In the genomic region with DNA sequence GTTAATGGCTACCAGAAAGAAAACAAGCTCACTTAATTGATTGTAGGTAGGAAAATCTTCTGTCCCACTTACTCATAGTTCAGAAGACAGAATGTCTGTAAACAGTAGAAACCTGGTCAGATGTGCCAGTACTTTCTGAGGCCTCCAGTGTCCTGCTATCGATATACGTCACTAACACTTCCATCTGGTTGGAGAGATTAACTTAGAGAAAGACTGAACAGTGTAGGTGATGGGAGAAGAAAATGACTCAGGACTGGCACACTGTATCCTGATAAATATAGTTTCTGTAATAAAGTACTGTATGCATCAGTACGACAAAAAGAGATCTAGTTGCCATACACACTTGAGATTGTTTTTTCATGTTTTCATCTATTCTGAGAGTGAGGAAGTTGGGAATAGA, we compare ENCODE assay signal across 8 cellular contexts.
"Had no signal": no experiment of that assay in that cellular context is flagged by ENCODE, and none has a peak within 500 bp of the region (broad histone marks: within the 10 kb centered on the region; RNA-seq: fewer than 3 reads in every experiment).

No MANE protein-coding gene starts in this region.

- H3K4me2 ChIP-seq: GM23338 had no signal

- FAIRE-seq: H1, HTR-8/SVneo had no signal

- H3K4me3 ChIP-seq: GM23338, K562 had no signal

- DNase-seq: H9, HCEC 1CT, IMR-90, KG1 had no signal

- ATAC-seq: GM23338, K562 had no signal
